ENCODE assay signal across 12 cellular contexts in genomic region chr3:16916840-16917239, GRCh38. TPM values are rescaled to one million over a fixed set of nuclear protein-coding genes. Genes with fewer than 3 reads are reported as not detected.
A peak's percentile ranks its signal among the peaks of the same experiment; 100 is the strongest.
DNase-seq lines count a peak whose midpoint lies in the region; ATAC-seq, FAIRE-seq and TF ChIP-seq lines count a peak whose summit lies in the region.
"Had no signal": no experiment of that assay in that cellular context is flagged by ENCODE, and none has a peak within 500 bp of the region (broad histone marks: within the 10 kb centered on the region; RNA-seq: fewer than 3 reads in every experiment).

No MANE protein-coding gene starts in this region.

- H3K9me1 ChIP-seq in endothelial cell of umbilical vein (replicated peaks; ENCODE audit: control insufficient read depth, extremely low read depth, insufficient read depth, low read length) = no peaks in the 10 kb centered on the region

- no TSS peak for BruUV-seq in endothelial cell of umbilical vein (replicated peaks; lab: Mats Ljungman, UMichigan)

- peaks cover 24% of the 10 kb centered on the region for H3K4me1 Mint-ChIP-seq in nephron progenitor cell

- no peak for TF ChIP-seq POLR2A in endothelial cell of umbilical vein (IDR thresholded peaks at IDR 0.05; ENCODE audit: low read depth, low read length)

- peaks cover 3% of the 10 kb centered on the region for H4K20me1 ChIP-seq in endothelial cell of umbilical vein (replicated peaks; ENCODE audit: control insufficient read depth, extremely low read depth, insufficient read depth, low read length)

- no peak for ATAC-seq in esophagus mucosa

- no peak for FAIRE-seq in endothelial cell of umbilical vein (lab: Jason Lieb, UNC)

- POLR2A ChIA-PET in HEK293 (lab: Yijun Ruan, JAX) = no interaction called here
- POLR2A ChIA-PET in endothelial cell of umbilical vein (lab: Charles Lee) = no interaction called here

- H3K27ac ChIP-seq in HEK293 (ENCODE audit: extremely low read depth, low read depth, low read length) (no peak overlapping the region), endothelial cell of umbilical vein (ENCODE audit: insufficient read depth, low read depth, low read length) (peak overlapping the region; percentile 25)
- H3K27ac ChIP-seq: ascending aorta, tibial artery had no signal

- H3K9me3 Mint-ChIP-seq in nephron progenitor cell = no peaks in the 10 kb centered on the region

- no peaks in the 10 kb centered on the region for H3K36me3 Mint-ChIP-seq in nephron progenitor cell (ENCODE audit: low read depth)

- peak overlapping the region; percentile 69 for H3K4me2 ChIP-seq in endothelial cell of umbilical vein (ENCODE audit: insufficient read depth, low read length)

- H3K4me3 Mint-ChIP-seq in nephron progenitor cell = no peak overlapping the region

- peak overlapping the region; percentile 78 for H2AFZ ChIP-seq in endothelial cell of umbilical vein (ENCODE audit: low read depth, low read length)

- TF ChIP-seq CTCF in HEK293 (tag by site-specific recombination; IDR thresholded peaks at IDR 0.05) (no peak), endothelial cell of umbilical vein (IDR thresholded peaks at IDR 0.05; ENCODE audit: extremely low read depth in 1 of 2, insufficient read depth in 1 of 2, low read depth in 1 of 2, low read length in 2 of 2) (no peak), nephron progenitor cell (IDR thresholded peaks at IDR 0.05) (no peak)

- H3K4me3 ChIP-seq in HEK293 (ENCODE audit: low read depth, low read length) = no peak overlapping the region
- no peak overlapping the region for H3K4me3 ChIP-seq in endothelial cell of umbilical vein (replicated peaks in 1 of 3; ENCODE audit: insufficient read depth in 1 of 3, low read depth in 1 of 3, low read length in 3 of 3)
- H3K4me3 ChIP-seq: ascending aorta, tibial artery had no signal

- no peaks in the 10 kb centered on the region for H3K27me3 Mint-ChIP-seq in nephron progenitor cell (ENCODE audit: low read depth, poor library complexity)

- 0 out of 2 replicates have a peak, but pooled peaks cover 2% of the 10 kb centered on the region for H3K4me1 ChIP-seq in HEK293 (ENCODE audit: control insufficient read depth, insufficient read depth, low read length)
- peaks cover 21% of the 10 kb centered on the region for H3K4me1 ChIP-seq in endothelial cell of umbilical vein (ENCODE audit: control insufficient read depth, extremely low read depth, insufficient read depth, low read length)
- H3K4me1 ChIP-seq: ascending aorta had no signal

- intact Hi-C loops in endothelial cell of umbilical vein (cut with micrococcal nuclease) = loop anchor here (1.0 kb wide), 1 partner anchor 9 kb away; no protein-coding TSS in a partner anchor

- CTCF ChIA-PET in HEK293 (lab: Yijun Ruan, JAX) (no interaction called here), endothelial cell of umbilical vein (lab: Charles Lee) (interaction anchor here (0.6 to 1.7 kb wide), 5 partner anchors 9 to 88 kb away, joined by 3 to 6 read pairs (median 4); no protein-coding TSS in a partner anchor)

- H3K36me3 ChIP-seq in HEK293 (ENCODE audit: control insufficient read depth in 2 of 2, insufficient read depth in 1 of 2, low read length in 2 of 2) (no peaks in the 10 kb centered on the region), endothelial cell of umbilical vein (ENCODE audit: control insufficient read depth in 2 of 2, extremely low read depth in 1 of 2, insufficient read depth in 2 of 2, low read length in 2 of 2) (no peaks in the 10 kb centered on the region)
- H3K36me3 ChIP-seq: ascending aorta, tibial artery had no signal

- H3K79me2 ChIP-seq in endothelial cell of umbilical vein (ENCODE audit: control insufficient read depth, insufficient read depth, low read length) = peaks cover 3% of the 10 kb centered on the region

- no peaks in the 10 kb centered on the region for H3K27me3 ChIP-seq in endothelial cell of umbilical vein (ENCODE audit: control insufficient read depth in 2 of 2, insufficient read depth in 2 of 2, low read length in 2 of 2)
- H3K27me3 ChIP-seq: ascending aorta, tibial artery had no signal

- peak overlapping the region; percentile 7 for H3K27ac Mint-ChIP-seq in nephron progenitor cell

- DNase-seq in CMK (ENCODE audit: low read depth) (peak; percentile 25), endothelial cell of umbilical vein (ENCODE audit: low read depth, low spot score) (peak; percentile 57), nephron progenitor cell (no peak), HCEC 1CT (no peak), GM03348 (ENCODE audit: low spot score) (no peak), medulla oblongata (ENCODE audit: extremely low spot score) (no peak)
- DNase-seq: T-helper 2 cell, tibial artery had no signal

- H3K9me3 ChIP-seq in HEK293 (ENCODE audit: control insufficient read depth, insufficient read depth, low read depth, low read length) = no peaks in the 10 kb centered on the region
- no peaks in the 10 kb centered on the region for H3K9me3 ChIP-seq in endothelial cell of umbilical vein (replicated peaks; ENCODE audit: control insufficient read depth, insufficient read depth, low read length)
- H3K9me3 ChIP-seq: ascending aorta, tibial artery had no signal

- dilution Hi-C loops in endothelial cell of umbilical vein (cut with MboI; ENCODE audit: extremely low pct_ligation_motif_present, low sequenced_read_pairs) = no loop called here

- no peak overlapping the region for H3K9ac ChIP-seq in endothelial cell of umbilical vein (replicated peaks; ENCODE audit: extremely low read depth, insufficient read depth, low read length)

TF ChIP-seq in HEK293, 187 proteins besides CTCF, POLR2A, EP300 and RAD21 (continues in another document):
- TF ChIP-seq ZBTB11 (tag by site-specific recombination; conservative IDR thresholded peaks at IDR 0.05; ENCODE audit: low read depth) (peak; percentile 90), ZIC2 (tag by site-specific recombination; IDR thresholded peaks at IDR 0.05) (0 out of 2 replicates have a peak, but pooled peaks have one; percentile 17), ZBTB7A (tag by site-specific recombination; IDR thresholded peaks at IDR 0.05; ENCODE audit: low read depth) (no peak)

TF ChIP-seq in endothelial cell of umbilical vein, 7 proteins besides CTCF, POLR2A, EP300 and RAD21:
- TF ChIP-seq EZH2 (IDR thresholded peaks at IDR 0.05; ENCODE audit: borderline replicate concordance, low read depth, low read length, severe bottlenecking) (no peak), GATA2 (IDR thresholded peaks at IDR 0.05; ENCODE audit: insufficient read depth, insufficient read length, low read depth, low read length) (peak; percentile 66), FOS (IDR thresholded peaks at IDR 0.05; ENCODE audit: borderline replicate concordance, insufficient read depth, low read length) (peak; percentile 43), JUN (IDR thresholded peaks at IDR 0.05; ENCODE audit: borderline replicate concordance, insufficient read depth, insufficient read length, low read depth) (peak; percentile 30), POLR2AphosphoS5 (IDR thresholded peaks at IDR 0.05; ENCODE audit: insufficient read depth, low read depth, low read length) (no peak)

RNA-seq across cellular contexts. Expression of gene PLCL2, which starts 32.1 kb away (rescaled TPM):
- total RNA-seq in endothelial cell of umbilical vein (9.6 and 10.7 TPM in 2 replicates), esophagus mucosa (0.80 TPM)
- polyA plus RNA-seq in endothelial cell of umbilical vein = 1.5 and 2.3 TPM in 2 replicates
- 3.6 and 3.8 TPM in 2 replicates for polyA plus RNA-seq in endothelial cell of umbilical vein (2011; cell fraction: cytosol; rRNA removed)
- polyA plus RNA-seq in endothelial cell of umbilical vein (2011; cell fraction: nucleus; rRNA removed) = 5.1 and 6.0 TPM in 2 replicates
- 4.0 and 7.6 TPM in 2 replicates for polyA plus RNA-seq in endothelial cell of umbilical vein (2012)
- 8.6 and 9.4 TPM in 2 replicates for polyA minus RNA-seq in endothelial cell of umbilical vein
- polyA minus RNA-seq in endothelial cell of umbilical vein (2011; cell fraction: cytosol; rRNA and poly(A)+ RNA removed) = 2.7 TPM
- 19.2 and 26.5 TPM in 2 replicates for polyA minus RNA-seq in endothelial cell of umbilical vein (2011; cell fraction: nucleus; rRNA and poly(A)+ RNA removed)
- total RNA-seq: LHCN-M2 had no signal

Comparison
In these comparisons a context has a peak if more than half of its experiments do, and no peak if none do; other contexts are left out.
1. DNase-seq: peak in CMK (single experiment) and endothelial cell of umbilical vein (single experiment); none in nephron progenitor cell (single experiment), HCEC 1CT (single experiment), GM03348 (single experiment) and medulla oblongata (single experiment).